In the genomic region with DNA sequence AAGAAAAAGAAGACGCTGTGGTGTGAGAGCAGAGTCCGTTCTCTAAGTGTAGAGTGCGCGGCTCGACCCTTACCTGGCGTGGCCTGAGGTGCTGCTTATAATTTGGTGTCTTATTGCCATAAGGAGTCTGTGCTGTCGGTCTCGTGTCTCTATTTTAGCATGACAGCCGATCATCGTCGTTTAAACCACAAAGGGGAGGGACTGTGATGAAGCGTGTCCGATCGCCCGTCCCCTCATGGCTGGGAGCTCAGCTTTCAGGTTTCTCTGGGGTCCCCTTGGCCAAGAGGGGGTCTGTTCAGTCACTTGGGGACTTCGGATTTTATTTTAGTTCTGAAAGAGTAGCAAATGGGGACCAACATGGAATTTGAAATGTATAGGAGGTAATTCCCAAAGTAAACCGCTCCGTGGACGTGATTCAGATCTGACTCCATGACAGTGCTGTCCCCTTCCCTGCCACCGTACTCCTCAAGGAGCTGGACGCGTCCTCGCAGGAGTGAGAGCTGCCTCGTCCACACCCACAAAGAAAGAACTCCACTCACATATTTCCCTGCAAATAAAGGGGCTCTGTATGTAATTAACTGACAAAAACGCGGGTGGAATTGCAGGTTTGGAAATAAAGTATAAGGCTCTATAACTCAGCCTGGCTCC, we compare ENCODE assay signal across 15 cellular contexts.
DNase-seq lines count a peak whose midpoint lies in the region; ATAC-seq and TF ChIP-seq lines count a peak whose summit lies in the region.
"Had no signal": no experiment of that assay in that cellular context is flagged by ENCODE, and none has a peak within 500 bp of the region (broad histone marks: within the 10 kb centered on the region; RNA-seq: fewer than 3 reads in every experiment).

No MANE protein-coding gene starts in this region.

- ATAC-seq in Right ventricle myocardium superior (ENCODE audit: poor library complexity) (no peak), left colon (no peak), GM18861 (IDR thresholded peaks at IDR 0.05; ENCODE audit: unreplicated experiment) (no peak)
- ATAC-seq: stimulated activated memory B cell treated with anti-CD40 and anti-IgM and Interleukin-4, amounts not matched to agents 10 μg/mL and 1 μg/mL and 100 μg/mL, for 72 hours; T-helper 17 cell had no signal

- no peaks in the 10 kb centered on the region for H3K27me3 ChIP-seq in left ventricle myocardium inferior (ENCODE audit: low read depth)
- H3K27me3 ChIP-seq in osteoblast (ENCODE audit: insufficient read depth, low read length) = peaks cover 10% of the 10 kb centered on the region

- H3K9me3 Mint-ChIP-seq in dendritic cell treated with granulocyte-macrophage colony-stimulating factor and Interleukin-4, amounts not matched to agents 40 ng/mL and 50 ng/mL, for 4 days = no peaks in the 10 kb centered on the region
- H3K9me3 Mint-ChIP-seq in activated T-helper 1 cell treated with anti-CD3 and anti-CD28 coated beads, Interleukin-12 subunit alpha, Interleukin-12 subunit beta, Interleukin-2, Interleukin-4 antibody, amounts not matched to agents 30 ng/mL and 10 ng/mL and 1 ng/mL, durations not matched to agents 14 hours and 24 hours and 36 hours = no peaks in the 10 kb centered on the region
- H3K9me3 Mint-ChIP-seq: stimulated activated memory B cell treated with anti-CD40 and anti-IgM and Interleukin-4, amounts not matched to agents 10 μg/mL and 1 μg/mL and 100 μg/mL, for 72 hours had no signal

- no peaks in the 10 kb centered on the region for H3K36me3 Mint-ChIP-seq in dendritic cell treated with granulocyte-macrophage colony-stimulating factor and Interleukin-4, amounts not matched to agents 40 ng/mL and 50 ng/mL, for 4 days (ENCODE audit: low read depth)
- peaks cover 3% of the 10 kb centered on the region for H3K36me3 Mint-ChIP-seq in activated T-helper 1 cell treated with anti-CD3 and anti-CD28 coated beads, Interleukin-12 subunit alpha, Interleukin-12 subunit beta, Interleukin-2, Interleukin-4 antibody, amounts not matched to agents 30 ng/mL and 10 ng/mL and 1 ng/mL, durations not matched to agents 14 hours and 24 hours and 36 hours (ENCODE audit: low read depth)
- H3K36me3 Mint-ChIP-seq: activated naive CD8-positive, alpha-beta T cell; stimulated activated memory B cell treated with anti-CD40 and anti-IgM and Interleukin-4, amounts not matched to agents 10 μg/mL and 1 μg/mL and 100 μg/mL, for 72 hours had no signal

- no peak overlapping the region for H2AFZ ChIP-seq in osteoblast (ENCODE audit: low read length)

- H3K4me3 ChIP-seq in left ventricle myocardium inferior (no peak overlapping the region), osteoblast (ENCODE audit: insufficient read depth, low read length) (no peak overlapping the region)
- H3K4me3 ChIP-seq: mucosa of descending colon had no signal

- H3K27ac Mint-ChIP-seq in dendritic cell treated with granulocyte-macrophage colony-stimulating factor and Interleukin-4, amounts not matched to agents 40 ng/mL and 50 ng/mL, for 4 days = peak overlapping the region; percentile 40
- no peak overlapping the region for H3K27ac Mint-ChIP-seq in activated T-helper 1 cell treated with anti-CD3 and anti-CD28 coated beads, Interleukin-12 subunit alpha, Interleukin-12 subunit beta, Interleukin-2, Interleukin-4 antibody, amounts not matched to agents 30 ng/mL and 10 ng/mL and 1 ng/mL, durations not matched to agents 14 hours and 24 hours and 36 hours
- H3K27ac Mint-ChIP-seq: activated naive CD8-positive, alpha-beta T cell; stimulated activated memory B cell treated with anti-CD40 and anti-IgM and Interleukin-4, amounts not matched to agents 10 μg/mL and 1 μg/mL and 100 μg/mL, for 72 hours; T-helper 17 cell had no signal

- peaks cover 65% of the 10 kb centered on the region for H3K27me3 Mint-ChIP-seq in dendritic cell treated with granulocyte-macrophage colony-stimulating factor and Interleukin-4, amounts not matched to agents 40 ng/mL and 50 ng/mL, for 4 days
- peaks cover 6% of the 10 kb centered on the region for H3K27me3 Mint-ChIP-seq in activated T-helper 1 cell treated with anti-CD3 and anti-CD28 coated beads, Interleukin-12 subunit alpha, Interleukin-12 subunit beta, Interleukin-2, Interleukin-4 antibody, amounts not matched to agents 30 ng/mL and 10 ng/mL and 1 ng/mL, durations not matched to agents 14 hours and 24 hours and 36 hours (ENCODE audit: insufficient read depth)

- no peaks in the 10 kb centered on the region for H4K20me1 ChIP-seq in osteoblast (ENCODE audit: insufficient read depth, low read length)

- H3K27ac ChIP-seq in left ventricle myocardium inferior (replicated peaks) (peak overlapping the region; percentile 88), osteoblast (ENCODE audit: low read depth, low read length) (no peak overlapping the region)

- no peaks in the 10 kb centered on the region for H3K36me3 ChIP-seq in left ventricle myocardium inferior
- no peaks in the 10 kb centered on the region for H3K36me3 ChIP-seq in osteoblast (ENCODE audit: insufficient read depth, low read length)

- no peak overlapping the region for H3K4me3 Mint-ChIP-seq in dendritic cell treated with granulocyte-macrophage colony-stimulating factor and Interleukin-4, amounts not matched to agents 40 ng/mL and 50 ng/mL, for 4 days
- no peak overlapping the region for H3K4me3 Mint-ChIP-seq in activated T-helper 1 cell treated with anti-CD3 and anti-CD28 coated beads, Interleukin-12 subunit alpha, Interleukin-12 subunit beta, Interleukin-2, Interleukin-4 antibody, amounts not matched to agents 30 ng/mL and 10 ng/mL and 1 ng/mL, durations not matched to agents 14 hours and 24 hours and 36 hours
- H3K4me3 Mint-ChIP-seq: activated naive CD8-positive, alpha-beta T cell; stimulated activated memory B cell treated with anti-CD40 and anti-IgM and Interleukin-4, amounts not matched to agents 10 μg/mL and 1 μg/mL and 100 μg/mL, for 72 hours; T-helper 17 cell had no signal

- no peaks in the 10 kb centered on the region for H3K79me2 ChIP-seq in osteoblast (ENCODE audit: insufficient read depth, low read length)

- DNase-seq in left ventricle myocardium inferior = no peak
- DNase-seq in Right ventricle myocardium superior = no peak
- no peak for DNase-seq in osteoblast (ENCODE audit: insufficient read length, low spot score, missing footprints)
- no peak for DNase-seq in left colon
- DNase-seq in activated T-helper 1 cell treated with anti-CD3 and anti-CD28 coated beads, Interleukin-12 subunit alpha, Interleukin-12 subunit beta, Interleukin-2, Interleukin-4 antibody, amounts not matched to agents 30 ng/mL and 10 ng/mL and 1 ng/mL, durations not matched to agents 14 hours and 24 hours and 36 hours (ENCODE audit: low spot score) = no peak
- DNase-seq in NOMO-1 (lab: John Stamatoyannopoulos, UW; ENCODE audit: unreplicated experiment in 2 of 2) = no peak
- DNase-seq: activated CD4-positive, CD25-positive, alpha-beta regulatory T cell treated with anti-CD3 and anti-CD28 coated beads, Interleukin-2, amount 50 U/mL, for 72 hours; activated CD8-positive, alpha-beta memory T cell treated with anti-CD3 and anti-CD28 coated beads, Interleukin-2, amount 50 U/mL, for 4 hours; GOT3; mucosa of descending colon; T-helper 17 cell had no signal

- TF ChIP-seq CTCF in left ventricle myocardium inferior (IDR thresholded peaks at IDR 0.05; ENCODE audit: borderline replicate concordance) (no peak), osteoblast (IDR thresholded peaks at IDR 0.05; ENCODE audit: extremely low read depth, low read depth, low read length) (no peak)

- intact Hi-C loops in left ventricle myocardium inferior (cut with micrococcal nuclease) = no loop called here
- intact Hi-C loops in Right ventricle myocardium superior (cut with DNase I) = no loop called here
- intact Hi-C loops in dendritic cell treated with granulocyte-macrophage colony-stimulating factor and Interleukin-4, amounts not matched to agents 40 ng/mL and 50 ng/mL, for 4 days (cut with micrococcal nuclease) = no loop called here
- intact Hi-C loops in left colon (cut with DNase I, micrococcal nuclease) = no loop called here
- intact Hi-C loops in activated T-helper 1 cell treated with anti-CD3 and anti-CD28 coated beads, Interleukin-12 subunit alpha, Interleukin-12 subunit beta, Interleukin-2, Interleukin-4 antibody, amounts not matched to agents 30 ng/mL and 10 ng/mL and 1 ng/mL, durations not matched to agents 14 hours and 24 hours and 36 hours (cut with micrococcal nuclease) = loop anchor here (5.0 to 10.0 kb wide), 3 partner anchors 154 to 196 kb away; partner anchors contain the start of genes ETS2 and PSMG1

- H3K4me1 Mint-ChIP-seq in dendritic cell treated with granulocyte-macrophage colony-stimulating factor and Interleukin-4, amounts not matched to agents 40 ng/mL and 50 ng/mL, for 4 days (ENCODE audit: low read depth) = peaks cover 61% of the 10 kb centered on the region
- H3K4me1 Mint-ChIP-seq in activated T-helper 1 cell treated with anti-CD3 and anti-CD28 coated beads, Interleukin-12 subunit alpha, Interleukin-12 subunit beta, Interleukin-2, Interleukin-4 antibody, amounts not matched to agents 30 ng/mL and 10 ng/mL and 1 ng/mL, durations not matched to agents 14 hours and 24 hours and 36 hours (ENCODE audit: low read depth) = peaks cover 21% of the 10 kb centered on the region

- H3K4me1 ChIP-seq in left ventricle myocardium inferior (peaks cover 100% of the 10 kb centered on the region), osteoblast (ENCODE audit: insufficient read depth, low read length) (peaks cover 50% of the 10 kb centered on the region)

- H3K9me3 ChIP-seq in left ventricle myocardium inferior (replicated peaks) = no peaks in the 10 kb centered on the region
- H3K9me3 ChIP-seq in osteoblast (ENCODE audit: low read depth, low read length) = no peaks in the 10 kb centered on the region
- H3K9me3 ChIP-seq: mucosa of descending colon had no signal

- peak overlapping the region; percentile 54 for H3K4me2 ChIP-seq in osteoblast (ENCODE audit: insufficient read depth, low read length)
